20 cellular contexts compared by ENCODE assay signal in genomic region chr6:89139509-89140346, GRCh38. TPM values are rescaled to one million over a fixed set of nuclear protein-coding genes. Genes with fewer than 3 reads are reported as not detected.
DNase-seq lines count a peak whose midpoint lies in the region; ATAC-seq and TF ChIP-seq lines count a peak whose summit lies in the region.
"Had no signal": no experiment of that assay in that cellular context is flagged by ENCODE, and none has a peak within 500 bp of the region (broad histone marks: within the 10 kb centered on the region; RNA-seq: fewer than 3 reads in every experiment).

No MANE protein-coding gene starts in this region.

- no peak for TF ChIP-seq CTCF in MCF 10A (IDR thresholded peaks at IDR 0.05; ENCODE audit: unreplicated experiment)
- TF ChIP-seq CTCF in breast epithelium (IDR thresholded peaks at IDR 0.05) = no peak
- no peak for TF ChIP-seq CTCF in transverse colon (IDR thresholded peaks at IDR 0.05)

- WGBS in transverse colon (ENCODE audit: low coverage in 1 of 2), 2 donors = 50 to 53% methylated on average over 3 to 5 of the region's 5 CpGs

- no peaks in the 10 kb centered on the region for H3K9me3 ChIP-seq in breast epithelium
- no peaks in the 10 kb centered on the region for H3K9me3 ChIP-seq in transverse colon

- TF ChIP-seq EP300 in transverse colon (IDR thresholded peaks at IDR 0.05; ENCODE audit: low read depth) = no peak

- no peaks in the 10 kb centered on the region for H3K27me3 ChIP-seq in breast epithelium
- H3K27me3 ChIP-seq in transverse colon = no peaks in the 10 kb centered on the region

- H3K4me1 ChIP-seq in breast epithelium (no peaks in the 10 kb centered on the region), transverse colon (peaks cover 4 to 24% (median 11%) of the 10 kb centered on the region in 4 donors)

- TF ChIP-seq POLR2A in breast epithelium (IDR thresholded peaks at IDR 0.05) = no peak
- TF ChIP-seq POLR2A in transverse colon (IDR thresholded peaks at IDR 0.05) = no peak

- no peaks in the 10 kb centered on the region for H3K9me3 Mint-ChIP-seq in MCF 10A (ENCODE audit: unreplicated experiment)
- H3K9me3 Mint-ChIP-seq: CD4-positive, alpha-beta memory T cell; T-helper 1 cell treated with Interleukin-12 subunit alpha and Interleukin-12 subunit beta and Interleukin-4 antibody, amounts not matched to agents 30 μg/mL and 1 μg/mL, for 36 hours had no signal

- H3K27ac Mint-ChIP-seq in MCF 10A (ENCODE audit: low read depth, unreplicated experiment) = peak overlapping the region; percentile 21
- H3K27ac Mint-ChIP-seq: activated naive CD8-positive, alpha-beta T cell; CD4-positive, alpha-beta memory T cell; endodermal cell; T-helper 1 cell treated with Interleukin-12 subunit alpha and Interleukin-12 subunit beta and Interleukin-4 antibody, amounts not matched to agents 30 μg/mL and 1 μg/mL, for 36 hours had no signal

- no peaks in the 10 kb centered on the region for H3K36me3 ChIP-seq in breast epithelium
- no peaks in the 10 kb centered on the region for H3K36me3 ChIP-seq in transverse colon

- H3K4me3 ChIP-seq in breast epithelium (no peak overlapping the region), transverse colon (no peak overlapping the region)

- no peaks in the 10 kb centered on the region for H3K27me3 Mint-ChIP-seq in MCF 10A (ENCODE audit: insufficient read depth, unreplicated experiment)
- H3K27me3 Mint-ChIP-seq: activated naive CD8-positive, alpha-beta T cell; CD4-positive, alpha-beta memory T cell had no signal

- H3K4me1 Mint-ChIP-seq in MCF 10A (ENCODE audit: insufficient read depth, unreplicated experiment) = peaks cover 8% of the 10 kb centered on the region
- H3K4me1 Mint-ChIP-seq: endodermal cell had no signal

- intact Hi-C loops in MCF 10A (cut with micrococcal nuclease) = no loop called here
- intact Hi-C loops in breast epithelium (cut with DNase I; ENCODE audit: low total_unique reads) = no loop called here
- intact Hi-C loops in left colon (cut with DNase I, micrococcal nuclease) = no loop called here
- intact Hi-C loops in transverse colon (cut with DNase I; ENCODE audit: low total_unique reads) = no loop called here

- no TSS peak for BruUV-seq in MCF 10A (replicated peaks; lab: Mats Ljungman, UMichigan)

- peak; percentile 45 for ATAC-seq in left colon
- no peak for ATAC-seq in HG03039 (IDR thresholded peaks at IDR 0.05; ENCODE audit: unreplicated experiment)
- ATAC-seq in GM21529 (IDR thresholded peaks at IDR 0.05; ENCODE audit: unreplicated experiment) = no peak

- no peaks in the 10 kb centered on the region for H3K36me3 Mint-ChIP-seq in MCF 10A (ENCODE audit: insufficient read depth, unreplicated experiment)
- H3K36me3 Mint-ChIP-seq: CD4-positive, alpha-beta memory T cell had no signal

- POLR2A ChIA-PET in MCF 10A (lab: Yijun Ruan, JAX) = interaction anchor here (0.7 to 1.0 kb wide), 3 partner anchors 17 to 60 kb away, joined by 3 to 4 read pairs (median 3); partner anchors contain the start of gene PNRC1

- H3K27ac ChIP-seq in breast epithelium = no peak overlapping the region
- peak overlapping the region; percentile 45 to 73 (median 50) for H3K27ac ChIP-seq in transverse colon

- DNase-seq in MCF 10A (ENCODE audit: unreplicated experiment) (no peak), breast epithelium (ENCODE audit: low spot score in 2 of 2) (no peak), T1000 (lab: John Stamatoyannopoulos, UW) (peak; percentile 16), left colon (no peak), transverse colon (no peak), NCI-H1436 (lab: John Stamatoyannopoulos, UW) (no peak)
- DNase-seq: activated CD4-positive, alpha-beta T cell treated with anti-CD3 and anti-CD28 coated beads for 1 hour; caudate nucleus; CD4-positive, alpha-beta memory T cell; endodermal cell; Kasumi-1; NCI-H2029 treated with DMSO at 0.1 percent for 48 hours; NCI-H69; RPMI8226; substantia nigra had no signal

- in situ Hi-C loops in transverse colon (cut with MboI; ENCODE audit: low pct_ligation_motif_present in 1 of 4, low pct_unique_long_range_greater_than_20kb in 1 of 4, low sequenced_read_pairs in 3 of 4) = no loop called here

- CTCF ChIA-PET in MCF 10A (lab: Yijun Ruan, JAX) = interaction anchor here (0.6 to 2.2 kb wide), 6 partner anchors 16 to 1745 kb away, joined by 3 to 6 read pairs (median 4); no protein-coding TSS in a partner anchor

- no peak overlapping the region for H3K4me3 Mint-ChIP-seq in MCF 10A (ENCODE audit: unreplicated experiment)
- H3K4me3 Mint-ChIP-seq: activated naive CD8-positive, alpha-beta T cell; CD4-positive, alpha-beta memory T cell; endodermal cell; T-helper 1 cell treated with Interleukin-12 subunit alpha and Interleukin-12 subunit beta and Interleukin-4 antibody, amounts not matched to agents 30 μg/mL and 1 μg/mL, for 36 hours had no signal

RNA-seq across cellular contexts. Expression of gene PM20D2, which starts 6.1 kb away (rescaled TPM):
- 9.9 and 11.9 TPM in 2 replicates for total RNA-seq in MCF 10A (2022)
- 10 to 100 TPM in 2 of 3 donors, 1 to 10 TPM in 1; 3.7 to 22.5 (median 21.3) TPM for total RNA-seq in breast epithelium
- total RNA-seq in left colon = 10 to 100 TPM in 1 of 2 donors, 1 to 10 TPM in 1; 10.0 to 11.8 TPM
- total RNA-seq in transverse colon = 10 to 100 TPM in 3 of 4 donors, 1 to 10 TPM in 1; 3.7 to 16.4 (median 12.4) TPM

RNA-seq across cellular contexts. Expression of gene SRSF12, which starts 21.9 kb away (rescaled TPM):
- total RNA-seq in MCF 10A (2022) = 1.1 and 1.2 TPM in 2 replicates
- 1 to 10 TPM in 1 of 3 donors, under 1 TPM in 1, not detected in 1; 0.98 to 1.8 TPM for total RNA-seq in breast epithelium
- under 1 TPM in 1 of 2 donors, not detected in 1; 0.53 TPM for total RNA-seq in left colon
- not detected for total RNA-seq in transverse colon
- total RNA-seq: CD4-positive, alpha-beta memory T cell; mononuclear cell had no signal

RNA-seq across cellular contexts. Expression of gene PNRC1, which starts 59.2 kb away (rescaled TPM):
- total RNA-seq in MCF 10A (2022) = 158 and 183 TPM in 2 replicates
- 100 to 1,000 TPM; 221 to 290 (median 230) TPM for total RNA-seq in breast epithelium
- total RNA-seq in left colon = 100 to 1,000 TPM in 1 of 2 donors, 10 to 100 TPM in 1; 73.1 to 138 TPM
- 100 to 1,000 TPM in 3 of 4 donors, 10 to 100 TPM in 1; 99.1 to 281 (median 157) TPM for total RNA-seq in transverse colon

Comparison
In these comparisons a context has a peak if more than half of its experiments do, and no peak if none do; other contexts are left out.
1. H3K27ac ChIP-seq: peak in transverse colon (4 of 4); none in breast epithelium (0 of 2).